Comparison of ENCODE assay signal across 1 cellular context in genomic region chr7:30933124-30933893, GRCh38.
TF ChIP-seq lines count a peak whose summit lies in the region.

No MANE protein-coding gene starts in this region.

TF ChIP-seq in HepG2, 621 proteins besides CTCF, POLR2A, EP300 and RAD21:
- no peak for TF ChIP-seq PRDM15 (CRISPR knock-in tag; IDR thresholded peaks at IDR 0.05)
- TF ChIP-seq, protein P1, sequence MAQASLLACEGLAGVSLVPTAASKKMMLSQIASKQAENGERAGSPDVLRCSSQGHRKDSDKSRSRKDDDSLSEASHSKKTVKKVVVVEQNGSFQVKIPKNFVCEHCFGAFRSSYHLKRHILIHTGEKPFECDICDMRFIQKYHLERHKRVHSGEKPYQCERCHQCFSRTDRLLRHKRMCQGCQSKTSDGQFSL (CRISPR knock-in tag; IDR thresholded peaks at IDR 0.05) = no peak
- no peak for TF ChIP-seq BRD4 (CRISPR knock-in tag; IDR thresholded peaks at IDR 0.05)
- TF ChIP-seq NR3C1 (CRISPR knock-in tag; IDR thresholded peaks at IDR 0.05) = no peak
- TF ChIP-seq RBAK (CRISPR knock-in tag; IDR thresholded peaks at IDR 0.05) = no peak
- no peak for TF ChIP-seq MAFG (CRISPR knock-in tag; IDR thresholded peaks at IDR 0.05)
- no peak for TF ChIP-seq ZNF207 (IDR thresholded peaks at IDR 0.05; ENCODE audit: borderline replicate concordance)
- TF ChIP-seq MTERF4 (CRISPR knock-in tag; IDR thresholded peaks at IDR 0.05) = no peak
- TF ChIP-seq, protein P2, sequence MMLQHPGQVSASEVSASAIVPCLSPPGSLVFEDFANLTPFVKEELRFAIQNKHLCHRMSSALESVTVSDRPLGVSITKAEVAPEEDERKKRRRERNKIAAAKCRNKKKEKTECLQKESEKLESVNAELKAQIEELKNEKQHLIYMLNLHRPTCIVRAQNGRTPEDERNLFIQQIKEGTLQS (CRISPR knock-in tag; IDR thresholded peaks at IDR 0.05) = no peak
- no peak for TF ChIP-seq ZNF343 (CRISPR knock-in tag; IDR thresholded peaks at IDR 0.05)
